ENCODE assay signal across 18 cellular contexts in genomic region chr12:116054280-116054679, GRCh38.
A peak's percentile ranks its signal among the peaks of the same experiment; 100 is the strongest.
DNase-seq lines count a peak whose midpoint lies in the region; ATAC-seq and TF ChIP-seq lines count a peak whose summit lies in the region.
"Had no signal": no experiment of that assay in that cellular context is flagged by ENCODE, and none has a peak within 500 bp of the region (broad histone marks: within the 10 kb centered on the region; RNA-seq: fewer than 3 reads in every experiment).

No MANE protein-coding gene starts in this region.

- H3K4me3 ChIP-seq in Peyer's patch: no peak overlapping the region
- no peak overlapping the region for H3K4me3 ChIP-seq in lower lobe of right lung
- H3K4me3 ChIP-seq in gastrocnemius medialis: no peak overlapping the region
- H3K4me3 ChIP-seq: lung, transverse colon had no signal

- no peaks in the 10 kb centered on the region for H3K9me3 ChIP-seq in Peyer's patch
- H3K9me3 ChIP-seq in lower lobe of right lung: no peaks in the 10 kb centered on the region
- no peaks in the 10 kb centered on the region for H3K9me3 ChIP-seq in gastrocnemius medialis
- H3K9me3 ChIP-seq: transverse colon had no signal

- H3K4me1 Mint-ChIP-seq in effector memory CD8-positive, alpha-beta T cell (ENCODE audit: low read depth in 2 of 2): peaks cover 10 to 38% of the 10 kb centered on the region in 2 donors

- intact Hi-C loops in lower lobe of right lung (cut with DNase I) (no loop called here), gastrocnemius medialis (cut with DNase I; ENCODE audit: low total_unique reads) (no loop called here)

- peaks cover 0 to 31% (median 0%) of the 10 kb centered on the region in 4 donors for H3K4me1 ChIP-seq in Peyer's patch
- H3K4me1 ChIP-seq in lower lobe of right lung: peaks cover 44% of the 10 kb centered on the region
- H3K4me1 ChIP-seq in gastrocnemius medialis: peaks cover 79 to 85% of the 10 kb centered on the region in 2 donors

- no peak for TF ChIP-seq CTCF in Peyer's patch (IDR thresholded peaks at IDR 0.05)
- no peak for TF ChIP-seq CTCF in lower lobe of right lung (IDR thresholded peaks at IDR 0.05)
- TF ChIP-seq CTCF in gastrocnemius medialis (IDR thresholded peaks at IDR 0.05 in 4 of 5, conservative IDR thresholded peaks at IDR 0.05 in 1 of 5): no peak

- H3K27me3 Mint-ChIP-seq in effector memory CD8-positive, alpha-beta T cell: no peaks in the 10 kb centered on the region
- H3K27me3 Mint-ChIP-seq: activated naive CD8-positive, alpha-beta T cell treated with anti-CD3 and anti-CD28 coated beads for 36 hours; naive thymus-derived CD4-positive, alpha-beta T cell had no signal

- H3K27ac ChIP-seq in Peyer's patch (peak overlapping the region in 3 of 4 donors; percentile 1 to 81 (median 38)), lower lobe of right lung (no peak overlapping the region), gastrocnemius medialis (peak overlapping the region; percentile 46 to 73 (median 63))

- in situ Hi-C loops in gastrocnemius medialis (cut with MboI; ENCODE audit: low sequenced_read_pairs in 4 of 4): no loop called here

- ATAC-seq in lower lobe of right lung: peak; percentile 34 to 64
- no peak for ATAC-seq in gastrocnemius medialis
- ATAC-seq in GM18858 (IDR thresholded peaks at IDR 0.05; ENCODE audit: unreplicated experiment): no peak
- ATAC-seq in effector memory CD8-positive, alpha-beta T cell (replicated peaks): no peak

- TF ChIP-seq POLR2A in Peyer's patch (IDR thresholded peaks at IDR 0.05): no peak
- no peak for TF ChIP-seq POLR2A in gastrocnemius medialis (IDR thresholded peaks at IDR 0.05)

- H3K27me3 ChIP-seq in Peyer's patch (no peaks in the 10 kb centered on the region), lower lobe of right lung (ENCODE audit: low read depth) (no peaks in the 10 kb centered on the region), gastrocnemius medialis (no peaks in the 10 kb centered on the region)
- H3K27me3 ChIP-seq: transverse colon had no signal

- no peak overlapping the region for H3K27ac Mint-ChIP-seq in effector memory CD8-positive, alpha-beta T cell
- H3K27ac Mint-ChIP-seq: activated naive CD8-positive, alpha-beta T cell treated with anti-CD3 and anti-CD28 coated beads for 36 hours; activated T-helper 1 cell treated with anti-CD3 and anti-CD28 coated beads, Interleukin-12 subunit alpha, Interleukin-12 subunit beta, Interleukin-2, Interleukin-4 antibody, amounts not matched to agents 30 ng/mL and 10 ng/mL and 1 ng/mL, durations not matched to agents 14 hours and 24 hours and 36 hours had no signal

- peaks cover 4% of the 10 kb centered on the region for H3K36me3 Mint-ChIP-seq in effector memory CD8-positive, alpha-beta T cell (ENCODE audit: insufficient read depth)

- H3K36me3 ChIP-seq in Peyer's patch: no peaks in the 10 kb centered on the region
- no peaks in the 10 kb centered on the region for H3K36me3 ChIP-seq in lower lobe of right lung
- H3K36me3 ChIP-seq in gastrocnemius medialis: no peaks in the 10 kb centered on the region
- H3K36me3 ChIP-seq: transverse colon had no signal

- peak; percentile 61 for DNase-seq in DMS79 treated with DMSO at 0.1 percent for 48 hours (lab: John Stamatoyannopoulos, UW)
- DNase-seq in Peyer's patch: no peak
- DNase-seq in lower lobe of right lung: no peak
- no peak for DNase-seq in gastrocnemius medialis
- DNase-seq in stimulated activated CD4-positive, alpha-beta T cell treated with anti-CD3 and anti-CD28 coated beads, Interleukin-15, amount 100 ng/mL, for 24 hours: no peak
- DNase-seq in effector memory CD8-positive, alpha-beta T cell: no peak
- DNase-seq: activated CD4-positive, alpha-beta T cell treated with anti-CD3 and anti-CD28 coated beads for 1 hour; activated naive CD8-positive, alpha-beta T cell treated with anti-CD3 and anti-CD28 coated beads for 36 hours; naive thymus-derived CD4-positive, alpha-beta T cell; NCI-H1105; NCI-H2029 treated with DMSO at 0.1 percent for 48 hours; NCI-H510A treated with DMSO at 0.1 percent for 48 hours; stimulated activated CD4-positive, alpha-beta T cell treated with anti-CD3 and anti-CD28 coated beads, Interleukin-2, amount 100 ng/mL, for 24 hours; stimulated activated naive CD8-positive, alpha-beta T cell treated with anti-CD3 and anti-CD28 coated beads, Interleukin-15, Interleukin-2, amounts not matched to agents 100 U/mL and 50 U/mL, for 24 hours had no signal

- no peaks in the 10 kb centered on the region for H3K9me3 Mint-ChIP-seq in effector memory CD8-positive, alpha-beta T cell
- H3K9me3 Mint-ChIP-seq: activated naive CD8-positive, alpha-beta T cell treated with anti-CD3 and anti-CD28 coated beads for 36 hours; activated T-helper 1 cell treated with anti-CD3 and anti-CD28 coated beads, Interleukin-12 subunit alpha, Interleukin-12 subunit beta, Interleukin-2, Interleukin-4 antibody, amounts not matched to agents 30 ng/mL and 10 ng/mL and 1 ng/mL, durations not matched to agents 14 hours and 24 hours and 36 hours; naive thymus-derived CD4-positive, alpha-beta T cell had no signal

- no peak overlapping the region for H3K4me3 Mint-ChIP-seq in effector memory CD8-positive, alpha-beta T cell
- H3K4me3 Mint-ChIP-seq: activated naive CD8-positive, alpha-beta T cell treated with anti-CD3 and anti-CD28 coated beads for 36 hours; activated T-helper 1 cell treated with anti-CD3 and anti-CD28 coated beads, Interleukin-12 subunit alpha, Interleukin-12 subunit beta, Interleukin-2, Interleukin-4 antibody, amounts not matched to agents 30 ng/mL and 10 ng/mL and 1 ng/mL, durations not matched to agents 14 hours and 24 hours and 36 hours; naive thymus-derived CD4-positive, alpha-beta T cell had no signal

Comparison
In these comparisons a context has a peak if more than half of its experiments do, and no peak if none do; other contexts are left out.
1. ATAC-seq: peak in lower lobe of right lung (2 of 2); none in gastrocnemius medialis (0 of 2), GM18858 (single experiment) and effector memory CD8-positive, alpha-beta T cell (single experiment).